In the genomic region with DNA sequence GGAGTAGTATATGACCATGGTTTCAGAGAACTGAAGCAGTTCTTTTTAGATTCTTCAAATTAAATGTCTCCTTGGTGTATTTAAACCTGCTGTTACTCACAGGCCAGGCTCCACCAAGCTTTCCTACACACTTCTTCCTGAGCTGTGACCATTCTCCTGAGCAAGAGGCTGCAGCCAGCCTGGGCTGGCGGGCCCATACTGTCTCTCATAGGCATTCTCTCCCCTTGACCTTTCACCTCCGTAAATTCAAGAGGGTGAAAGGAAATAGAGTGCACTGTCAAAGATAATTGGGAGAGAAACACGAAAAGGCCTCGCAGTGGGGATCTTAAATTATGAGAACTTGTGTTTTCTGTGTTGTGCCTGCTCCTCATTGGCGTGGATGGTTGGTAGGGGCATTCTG, we compare ENCODE assay signal across 8 cellular contexts. TPM values are rescaled to one million over a fixed set of nuclear protein-coding genes. Genes with fewer than 3 reads are reported as not detected.
A peak's percentile ranks its signal among the peaks of the same experiment; 100 is the strongest.
DNase-seq lines count a peak whose midpoint lies in the region; ATAC-seq and TF ChIP-seq lines count a peak whose summit lies in the region.

No MANE protein-coding gene starts in this region.

- H3K36me3 ChIP-seq in SK-N-SH (replicated peaks in 1 of 2; ENCODE audit: control insufficient read depth in 1 of 2, insufficient read depth in 2 of 2, low read length in 1 of 2) (peaks cover 9 to 17% of the 10 kb centered on the region in 2 experiments), iPS-20b (ENCODE audit: insufficient read depth, low read depth, low read length) (peaks cover 14% of the 10 kb centered on the region)

- H3K4me1 ChIP-seq in SK-N-SH (ENCODE audit: control insufficient read depth in 1 of 2, insufficient read depth in 2 of 2, low read depth in 1 of 2, low read length in 1 of 2), result peaks cover 35 to 43% of the 10 kb centered on the region in 2 experiments
- peaks cover 22% of the 10 kb centered on the region for H3K4me1 ChIP-seq in iPS-20b (ENCODE audit: insufficient read depth, low read length)

- H3K27me3 ChIP-seq in SK-N-SH (ENCODE audit: insufficient read depth) (no peaks in the 10 kb centered on the region), iPS-20b (ENCODE audit: insufficient read depth, low read length) (peaks cover 6% of the 10 kb centered on the region; the same call in 1 of the 2 replicates)

- DNase-seq in SK-N-SH (no peak), HK-2 (ENCODE audit: unreplicated experiment) (no peak), nucleus accumbens (lab: John Stamatoyannopoulos, UW) (no peak)
- DNase-seq in activated naive CD8-positive, alpha-beta T cell treated with anti-CD3 and anti-CD28 coated beads, Interleukin-2, amount 50 U/mL, for 24 hours, result no peak
- no peak for DNase-seq in stimulated activated naive CD8-positive, alpha-beta T cell treated with anti-CD3 and anti-CD28 coated beads, Interleukin-15, amount 100 ng/mL, for 72 hours
- no peak for DNase-seq in activated CD4-positive, CD25-positive, alpha-beta regulatory T cell (lab: John Stamatoyannopoulos, UW)

- CTCF ChIA-PET in SK-N-SH (lab: Yijun Ruan, JAX), result interaction anchor here (1.2 to 1.3 kb wide), 2 partner anchors 13 to 26 kb away, joined by 4 to 6 read pairs; no protein-coding TSS in a partner anchor

- POLR2A ChIA-PET in SK-N-SH (lab: Yijun Ruan, JAX), result no interaction called here

- peaks cover 68% of the 10 kb centered on the region for H3K4me1 Mint-ChIP-seq in activated naive CD8-positive, alpha-beta T cell treated with anti-CD3 and anti-CD28 coated beads, Interleukin-2, amount 50 U/mL, for 24 hours
- peaks cover 83% of the 10 kb centered on the region for H3K4me1 Mint-ChIP-seq in stimulated activated naive CD8-positive, alpha-beta T cell treated with anti-CD3 and anti-CD28 coated beads, Interleukin-15, amount 100 ng/mL, for 72 hours

- peak overlapping the region; percentile 100 for H3K4me2 ChIP-seq in SK-N-SH

- no peak for ATAC-seq in SK-N-SH treated with all-trans-retinoic acid at 6 μM for 48 hours
- ATAC-seq in activated naive CD8-positive, alpha-beta T cell treated with anti-CD3 and anti-CD28 coated beads, Interleukin-2, amount 50 U/mL, for 24 hours, result no peak
- ATAC-seq in stimulated activated naive CD8-positive, alpha-beta T cell treated with anti-CD3 and anti-CD28 coated beads, Interleukin-15, amount 100 ng/mL, for 72 hours, result no peak

- H4K20me1 ChIP-seq in SK-N-SH (ENCODE audit: insufficient read depth), result peaks cover 68% of the 10 kb centered on the region

- H3K36me3 Mint-ChIP-seq in activated naive CD8-positive, alpha-beta T cell treated with anti-CD3 and anti-CD28 coated beads, Interleukin-2, amount 50 U/mL, for 24 hours (ENCODE audit: low read depth), result peaks cover 44% of the 10 kb centered on the region

- no peak for TF ChIP-seq CTCF in SK-N-SH (IDR thresholded peaks at IDR 0.05)

- H3K9me3 ChIP-seq in SK-N-SH, result no peaks in the 10 kb centered on the region
- H3K9me3 ChIP-seq in iPS-20b (ENCODE audit: insufficient read depth, low read depth, low read length), result no peaks in the 10 kb centered on the region

- peak overlapping the region in 1 of 2 experiments; percentile 68; a peak in 2 of 4 replicates for H3K27ac ChIP-seq in SK-N-SH (ENCODE audit: low read depth in 2 of 2, low read length in 1 of 2)
- no peak overlapping the region for H3K27ac ChIP-seq in iPS-20b (ENCODE audit: low read length)

- TF ChIP-seq EP300 in SK-N-SH (IDR thresholded peaks at IDR 0.05; ENCODE audit: borderline replicate concordance in 1 of 2, low read depth in 1 of 2, low read length in 1 of 2), result no peak

- TF ChIP-seq RAD21 in SK-N-SH (IDR thresholded peaks at IDR 0.05; ENCODE audit: low read length), result no peak

- H3K79me2 ChIP-seq in SK-N-SH (ENCODE audit: insufficient read depth), result peaks cover 100% of the 10 kb centered on the region

- no peaks in the 10 kb centered on the region for H3K9me2 ChIP-seq in SK-N-SH

- peak overlapping the region; percentile 96 for H3K4me3 Mint-ChIP-seq in activated naive CD8-positive, alpha-beta T cell treated with anti-CD3 and anti-CD28 coated beads, Interleukin-2, amount 50 U/mL, for 24 hours
- H3K4me3 Mint-ChIP-seq in stimulated activated naive CD8-positive, alpha-beta T cell treated with anti-CD3 and anti-CD28 coated beads, Interleukin-15, amount 100 ng/mL, for 72 hours, result peak overlapping the region; percentile 92 to 95

- H3K9me3 Mint-ChIP-seq in activated naive CD8-positive, alpha-beta T cell treated with anti-CD3 and anti-CD28 coated beads, Interleukin-2, amount 50 U/mL, for 24 hours, result no peaks in the 10 kb centered on the region
- H3K9me3 Mint-ChIP-seq in stimulated activated naive CD8-positive, alpha-beta T cell treated with anti-CD3 and anti-CD28 coated beads, Interleukin-15, amount 100 ng/mL, for 72 hours, result no peaks in the 10 kb centered on the region

- H3K9ac ChIP-seq in SK-N-SH (peak overlapping the region; percentile 98; the same call in 1 of the 2 replicates), iPS-20b (ENCODE audit: low read depth, low read length) (peak overlapping the region; percentile 66; the same call in 1 of the 2 replicates)

- H3K4me3 ChIP-seq in SK-N-SH (ENCODE audit: low read depth in 2 of 2, low read length in 1 of 2), result peak overlapping the region; percentile 98 to 99; a peak in 3 of 4 replicates
- peak overlapping the region; percentile 92; the same call in 1 of the 2 replicates for H3K4me3 ChIP-seq in iPS-20b (ENCODE audit: low read length)

- peak overlapping the region; percentile 94 for H3K27ac Mint-ChIP-seq in activated naive CD8-positive, alpha-beta T cell treated with anti-CD3 and anti-CD28 coated beads, Interleukin-2, amount 50 U/mL, for 24 hours
- peak overlapping the region in 1 of 2 donors; percentile 93 for H3K27ac Mint-ChIP-seq in stimulated activated naive CD8-positive, alpha-beta T cell treated with anti-CD3 and anti-CD28 coated beads, Interleukin-15, amount 100 ng/mL, for 72 hours

- H2AFZ ChIP-seq in SK-N-SH (ENCODE audit: low read depth), result no peak overlapping the region

- no peaks in the 10 kb centered on the region for H3K27me3 Mint-ChIP-seq in activated naive CD8-positive, alpha-beta T cell treated with anti-CD3 and anti-CD28 coated beads, Interleukin-2, amount 50 U/mL, for 24 hours
- H3K27me3 Mint-ChIP-seq in stimulated activated naive CD8-positive, alpha-beta T cell treated with anti-CD3 and anti-CD28 coated beads, Interleukin-15, amount 100 ng/mL, for 72 hours, result no peaks in the 10 kb centered on the region

- H3F3A ChIP-seq in SK-N-SH (replicated peaks; ENCODE audit: insufficient read depth), result peaks cover 21% of the 10 kb centered on the region

- 77% methylated on average over 5 of the region's 5 CpGs for WGBS in SK-N-SH (ENCODE audit: low lambda C conversion rate)

TF ChIP-seq in SK-N-SH, 30 proteins besides CTCF, POLR2A, EP300 and RAD21 (continues in another document):
- TF ChIP-seq FOSL2 (IDR thresholded peaks at IDR 0.05; ENCODE audit: borderline replicate concordance, low read depth) (no peak), RCOR1 (IDR thresholded peaks at IDR 0.05; ENCODE audit: low read length) (no peak), TAF1 (IDR thresholded peaks at IDR 0.05; ENCODE audit: borderline replicate concordance, low read depth, low read length) (no peak), ELF1 (IDR thresholded peaks at IDR 0.05) (no peak), FOXJ3 (CRISPR knock-in tag; IDR thresholded peaks at IDR 0.05) (no peak), GABPA (IDR thresholded peaks at IDR 0.05; ENCODE audit: low read depth) (no peak), MXI1 (IDR thresholded peaks at IDR 0.05; ENCODE audit: low read depth, low read length) (no peak)
- TF ChIP-seq, protein P1, sequence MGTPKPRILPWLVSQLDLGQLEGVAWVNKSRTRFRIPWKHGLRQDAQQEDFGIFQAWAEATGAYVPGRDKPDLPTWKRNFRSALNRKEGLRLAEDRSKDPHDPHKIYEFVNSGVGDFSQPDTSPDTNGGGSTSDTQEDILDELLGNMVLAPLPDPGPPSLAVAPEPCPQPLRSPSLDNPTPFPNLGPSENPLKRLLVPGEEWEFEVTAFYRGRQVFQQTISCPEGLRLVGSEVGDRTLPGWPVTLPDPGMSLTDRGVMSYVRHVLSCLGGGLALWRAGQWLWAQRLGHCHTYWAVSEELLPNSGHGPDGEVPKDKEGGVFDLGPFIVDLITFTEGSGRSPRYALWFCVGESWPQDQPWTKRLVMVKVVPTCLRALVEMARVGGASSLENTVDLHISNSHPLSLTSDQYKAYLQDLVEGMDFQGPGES (IDR thresholded peaks at IDR 0.05; ENCODE audit: low read depth, low read length), result no peak

TF ChIP-seq in SK-N-SH treated with all-trans-retinoic acid at 6 μM for 48 hours, 23 proteins besides CTCF, POLR2A, EP300 and RAD21:
- TF ChIP-seq, protein P2, sequence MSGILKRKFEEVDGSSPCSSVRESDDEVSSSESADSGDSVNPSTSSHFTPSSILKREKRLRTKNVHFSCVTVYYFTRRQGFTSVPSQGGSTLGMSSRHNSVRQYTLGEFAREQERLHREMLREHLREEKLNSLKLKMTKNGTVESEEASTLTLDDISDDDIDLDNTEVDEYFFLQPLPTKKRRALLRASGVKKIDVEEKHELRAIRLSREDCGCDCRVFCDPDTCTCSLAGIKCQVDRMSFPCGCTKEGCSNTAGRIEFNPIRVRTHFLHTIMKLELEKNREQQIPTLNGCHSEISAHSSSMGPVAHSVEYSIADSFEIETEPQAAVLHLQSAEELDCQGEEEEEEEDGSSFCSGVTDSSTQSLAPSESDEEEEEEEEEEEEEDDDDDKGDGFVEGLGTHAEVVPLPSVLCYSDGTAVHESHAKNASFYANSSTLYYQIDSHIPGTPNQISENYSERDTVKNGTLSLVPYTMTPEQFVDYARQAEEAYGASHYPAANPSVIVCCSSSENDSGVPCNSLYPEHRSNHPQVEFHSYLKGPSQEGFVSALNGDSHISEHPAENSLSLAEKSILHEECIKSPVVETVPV (CRISPR knock-in tag; IDR thresholded peaks at IDR 0.05), result no peak
- TF ChIP-seq BACH2 (CRISPR knock-in tag; IDR thresholded peaks at IDR 0.05; ENCODE audit: borderline replicate concordance) (no peak), ZC3H10 (CRISPR knock-in tag; IDR thresholded peaks at IDR 0.05) (no peak)

RNA-seq across cellular contexts. Expression of a gene that starts 2.3 kb away (rescaled TPM):
- 659 and 713 TPM in 2 replicates for polyA plus RNA-seq in SK-N-SH (2012; rRNA removed)
- 317 and 453 TPM in 2 replicates for polyA plus RNA-seq in SK-N-SH (2012; cell fraction: cytosol; rRNA removed)
- 442 and 463 TPM in 2 replicates for polyA plus RNA-seq in SK-N-SH (2012; cell fraction: nucleus; rRNA removed)

RNA-seq across cellular contexts. Expression of a gene that starts 18.3 kb away (rescaled TPM):
- polyA plus RNA-seq in SK-N-SH (2012; rRNA removed), result 28.6 and 42.9 TPM in 2 replicates
- 17.8 and 24.9 TPM in 2 replicates for polyA plus RNA-seq in SK-N-SH (2012; cell fraction: cytosol; rRNA removed)
- 107 and 195 TPM in 2 replicates for polyA plus RNA-seq in SK-N-SH (2012; cell fraction: nucleus; rRNA removed)

RNA-seq across cellular contexts. Expression of a gene that starts 24.3 kb away (rescaled TPM):
- 70.3 and 75.3 TPM in 2 replicates for polyA plus RNA-seq in SK-N-SH (2012; rRNA removed)
- polyA plus RNA-seq in SK-N-SH (2012; cell fraction: cytosol; rRNA removed), result 27.2 and 49.1 TPM in 2 replicates
- 185 and 306 TPM in 2 replicates for polyA plus RNA-seq in SK-N-SH (2012; cell fraction: nucleus; rRNA removed)

RNA-seq across cellular contexts. Expression of a gene that starts 55.3 kb away (rescaled TPM):
- polyA plus RNA-seq in SK-N-SH (2012; rRNA removed), result 717 and 742 TPM in 2 replicates
- polyA plus RNA-seq in SK-N-SH (2012; cell fraction: cytosol; rRNA removed), result 457 and 681 TPM in 2 replicates
- 521 and 537 TPM in 2 replicates for polyA plus RNA-seq in SK-N-SH (2012; cell fraction: nucleus; rRNA removed)
